ENCODE assay signal across 8 cellular contexts in genomic region chr6:136550045-136550329, GRCh38. TPM values are rescaled to one million over a fixed set of nuclear protein-coding genes. Genes with fewer than 3 reads are reported as not detected.
DNase-seq lines count a peak whose midpoint lies in the region; ATAC-seq and TF ChIP-seq lines count a peak whose summit lies in the region.

No MANE protein-coding gene starts in this region.

- peaks cover 11% of the 10 kb centered on the region for H3K4me1 Mint-ChIP-seq in CD8-positive, alpha-beta T cell (ENCODE audit: low read depth)
- peaks cover 9% of the 10 kb centered on the region for H3K4me1 Mint-ChIP-seq in activated naive CD8-positive, alpha-beta T cell treated with anti-CD3 and anti-CD28 coated beads, Interleukin-2, amount 50 U/mL, for 24 hours

- H3K27me3 Mint-ChIP-seq in CD8-positive, alpha-beta T cell (ENCODE audit: low read depth): peaks cover 42% of the 10 kb centered on the region
- H3K27me3 Mint-ChIP-seq in activated naive CD8-positive, alpha-beta T cell treated with anti-CD3 and anti-CD28 coated beads, Interleukin-2, amount 50 U/mL, for 24 hours: peaks cover 51% of the 10 kb centered on the region

- no peaks in the 10 kb centered on the region for H3K36me3 Mint-ChIP-seq in CD8-positive, alpha-beta T cell
- no peaks in the 10 kb centered on the region for H3K36me3 Mint-ChIP-seq in activated naive CD8-positive, alpha-beta T cell treated with anti-CD3 and anti-CD28 coated beads, Interleukin-2, amount 50 U/mL, for 24 hours (ENCODE audit: low read depth)

- no peaks in the 10 kb centered on the region for H3K36me3 ChIP-seq in CD8-positive, alpha-beta T cell (ENCODE audit: insufficient read depth, low read length)
- H3K36me3 ChIP-seq in iPS-15b (ENCODE audit: control insufficient read depth, insufficient read depth, low read length) (no peaks in the 10 kb centered on the region), smooth muscle cell (ENCODE audit: low read depth) (no peaks in the 10 kb centered on the region)

- no peak for DNase-seq in CD8-positive, alpha-beta T cell
- no peak for DNase-seq in activated naive CD8-positive, alpha-beta T cell treated with anti-CD3 and anti-CD28 coated beads, Interleukin-2, amount 50 U/mL, for 24 hours
- no peak for DNase-seq in smooth muscle cell (lab: John Stamatoyannopoulos, UW; ENCODE audit: unreplicated experiment)
- no peak for DNase-seq in COLO829 (ENCODE audit: low spot score)

- peak overlapping the region; percentile 96 for H3K4me2 ChIP-seq in smooth muscle cell

- WGBS in smooth muscle cell (ENCODE audit: low lambda C conversion rate): 0% methylated on average over 6 of the region's 46 CpGs

- no peak overlapping the region for H3K27ac Mint-ChIP-seq in CD8-positive, alpha-beta T cell
- no peak overlapping the region for H3K27ac Mint-ChIP-seq in activated naive CD8-positive, alpha-beta T cell treated with anti-CD3 and anti-CD28 coated beads, Interleukin-2, amount 50 U/mL, for 24 hours

- POLR2A ChIA-PET in CD8-positive, alpha-beta T cell (lab: Charles Lee): no interaction called here

- no peak overlapping the region for H3K27ac ChIP-seq in CD8-positive, alpha-beta T cell (ENCODE audit: low read depth, low read length)
- peak overlapping the region; percentile 14 for H3K27ac ChIP-seq in smooth muscle cell (ENCODE audit: low read depth)

- H3K9me3 Mint-ChIP-seq in CD8-positive, alpha-beta T cell: no peaks in the 10 kb centered on the region
- H3K9me3 Mint-ChIP-seq in activated naive CD8-positive, alpha-beta T cell treated with anti-CD3 and anti-CD28 coated beads, Interleukin-2, amount 50 U/mL, for 24 hours: no peaks in the 10 kb centered on the region

- peak overlapping the region; percentile 48 for H3K4me3 Mint-ChIP-seq in CD8-positive, alpha-beta T cell
- H3K4me3 Mint-ChIP-seq in activated naive CD8-positive, alpha-beta T cell treated with anti-CD3 and anti-CD28 coated beads, Interleukin-2, amount 50 U/mL, for 24 hours: peak overlapping the region; percentile 53

- intact Hi-C loops in CD8-positive, alpha-beta T cell (cut with DNase I, micrococcal nuclease): loop anchor here in 1 of 2 experiments (5.0 to 10.0 kb wide), 2 partner anchors 303 to 1045 kb away; no protein-coding TSS in a partner anchor

- H3K9me3 ChIP-seq in CD8-positive, alpha-beta T cell (ENCODE audit: low read length): no peaks in the 10 kb centered on the region
- H3K9me3 ChIP-seq in iPS-15b (ENCODE audit: control insufficient read depth, insufficient read depth, low read length) (no peaks in the 10 kb centered on the region), smooth muscle cell (replicated peaks; ENCODE audit: low read depth) (no peaks in the 10 kb centered on the region)

- H3K4me1 ChIP-seq in CD8-positive, alpha-beta T cell (ENCODE audit: insufficient read depth, low read length): peaks cover 12% of the 10 kb centered on the region
- H3K4me1 ChIP-seq in iPS-15b (ENCODE audit: control insufficient read depth, insufficient read depth, low read length): peaks cover 21% of the 10 kb centered on the region
- H3K4me1 ChIP-seq in smooth muscle cell (ENCODE audit: low read depth): peaks cover 12% of the 10 kb centered on the region

- H3K4me3 ChIP-seq in CD8-positive, alpha-beta T cell (ENCODE audit: low read depth, low read length): peak overlapping the region; percentile 52
- peak overlapping the region; percentile 86 for H3K4me3 ChIP-seq in iPS-15b (ENCODE audit: low read depth, low read length)
- peak overlapping the region; percentile 74 for H3K4me3 ChIP-seq in smooth muscle cell

- peaks cover 14% of the 10 kb centered on the region for H3K27me3 ChIP-seq in CD8-positive, alpha-beta T cell (ENCODE audit: insufficient read depth, low read length)
- H3K27me3 ChIP-seq in iPS-15b (ENCODE audit: control insufficient read depth, insufficient read depth, low read length): peaks cover 33% of the 10 kb centered on the region
- H3K27me3 ChIP-seq in smooth muscle cell (ENCODE audit: low read depth): peaks cover 47% of the 10 kb centered on the region

- H3K9ac ChIP-seq in iPS-15b (ENCODE audit: low read depth, low read length) (peak overlapping the region; percentile 0), smooth muscle cell (ENCODE audit: low read depth) (peak overlapping the region; percentile 75)

- no peak for TF ChIP-seq CTCF in CD8-positive, alpha-beta T cell (IDR thresholded peaks at IDR 0.05)
- TF ChIP-seq CTCF in smooth muscle cell (IDR thresholded peaks at IDR 0.05; ENCODE audit: borderline replicate concordance, insufficient read depth, poor library complexity, severe bottlenecking): no peak

- ATAC-seq in CD8-positive, alpha-beta T cell: peak; percentile 33
- ATAC-seq in GM19328 (IDR thresholded peaks at IDR 0.05; ENCODE audit: unreplicated experiment): peak; percentile 45
- peak; percentile 45 for ATAC-seq in HG03196 (IDR thresholded peaks at IDR 0.05; ENCODE audit: unreplicated experiment)
- ATAC-seq in activated naive CD8-positive, alpha-beta T cell treated with anti-CD3 and anti-CD28 coated beads, Interleukin-2, amount 50 U/mL, for 24 hours: peak; percentile 55
- ATAC-seq in HG03469 (IDR thresholded peaks at IDR 0.05; ENCODE audit: unreplicated experiment): no peak

- H3K79me2 ChIP-seq in smooth muscle cell (ENCODE audit: low read depth): no peaks in the 10 kb centered on the region

- H4K20me1 ChIP-seq in smooth muscle cell (ENCODE audit: low read depth): no peaks in the 10 kb centered on the region

- H2AFZ ChIP-seq in smooth muscle cell (ENCODE audit: low read depth): peak overlapping the region; percentile 92

- H3F3A ChIP-seq in smooth muscle cell (ENCODE audit: low read depth): no peaks in the 10 kb centered on the region

- CTCF ChIA-PET in CD8-positive, alpha-beta T cell (lab: Charles Lee): interaction anchor here (0.5 to 1.7 kb wide), 12 partner anchors 11 to 865 kb away, joined by 3 to 12 read pairs (median 4); partner anchors contain the start of gene MAP3K5

RNA-seq across cellular contexts. Expression of gene MAP7, which starts 0.2 kb away (rescaled TPM):
- under 1 TPM; 0.19 to 0.24 TPM for total RNA-seq in CD8-positive, alpha-beta T cell
- 6.4 and 8.2 TPM in 2 replicates for total RNA-seq in smooth muscle cell
- polyA plus RNA-seq in smooth muscle cell: 1.6 and 8.9 TPM in 2 replicates
